In the genomic region with DNA sequence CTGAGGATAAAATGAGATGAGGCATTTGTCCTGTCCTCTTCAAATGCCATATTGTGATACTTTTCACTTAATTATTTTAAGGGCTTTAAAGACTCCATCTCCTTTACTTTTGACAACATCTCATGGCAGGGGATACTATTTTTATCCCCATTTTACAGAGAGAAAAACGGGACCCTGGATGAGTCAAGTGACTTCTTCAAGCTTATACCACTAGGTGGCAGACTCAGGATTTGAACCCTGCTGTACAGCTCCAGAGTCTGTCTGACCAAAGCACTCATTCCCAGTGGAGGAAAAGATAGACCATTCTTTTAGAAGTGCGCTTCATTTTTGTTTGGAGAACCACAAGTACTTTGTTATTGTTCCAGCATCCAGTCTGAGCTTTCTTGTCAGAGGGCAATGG, we compare ENCODE assay signal across 9 cellular contexts. TPM values are rescaled to one million over a fixed set of nuclear protein-coding genes. Genes with fewer than 3 reads are reported as not detected.
A peak's percentile ranks its signal among the peaks of the same experiment; 100 is the strongest.
DNase-seq lines count a peak whose midpoint lies in the region; ATAC-seq, FAIRE-seq and TF ChIP-seq lines count a peak whose summit lies in the region.
"Had no signal": no experiment of that assay in that cellular context is flagged by ENCODE, and none has a peak within 500 bp of the region (broad histone marks: within the 10 kb centered on the region; RNA-seq: fewer than 3 reads in every experiment).

No MANE protein-coding gene starts in this region.

- FAIRE-seq in astrocyte (lab: Jason Lieb, UNC) = no peak

- H3K4me3 ChIP-seq in astrocyte (ENCODE audit: insufficient read depth, low read depth, low read length) (no peak overlapping the region), mesendoderm (ENCODE audit: low read length) (no peak overlapping the region)

- peaks cover 16% of the 10 kb centered on the region for H3K4me1 Mint-ChIP-seq in astrocyte (ENCODE audit: low read depth, unreplicated experiment)

- H2BK120ac ChIP-seq in mesendoderm (ENCODE audit: low read depth, low read length) = no peak overlapping the region

- H3K18ac ChIP-seq in mesendoderm (ENCODE audit: low read length) = no peak overlapping the region

- no peak overlapping the region for H2BK15ac ChIP-seq in mesendoderm (replicated peaks; ENCODE audit: low read depth)

- no peaks in the 10 kb centered on the region for H3K4me1 ChIP-seq in astrocyte (ENCODE audit: insufficient read depth, low read length)
- no peaks in the 10 kb centered on the region for H3K4me1 ChIP-seq in mesendoderm (ENCODE audit: control insufficient read depth, low read depth, low read length)

- peak; percentile 31 for DNase-seq in DMS153 treated with DMSO at 0.1 percent for 48 hours (lab: John Stamatoyannopoulos, UW; ENCODE audit: unreplicated experiment)
- DNase-seq in astrocyte (ENCODE audit: low read depth) = no peak
- DNase-seq in mesendoderm = peak; percentile 27
- no peak for DNase-seq in omental fat pad (ENCODE audit: low spot score)

- H3K9me3 Mint-ChIP-seq in astrocyte (ENCODE audit: unreplicated experiment) = peaks cover 3% of the 10 kb centered on the region

- H3K4me2 ChIP-seq in astrocyte (ENCODE audit: low read length) (no peak overlapping the region), mesendoderm (ENCODE audit: low read length) (no peak overlapping the region)

- H4K5ac ChIP-seq in mesendoderm (ENCODE audit: low read length) = no peak overlapping the region

- H3K4ac ChIP-seq in mesendoderm (ENCODE audit: low read depth, low read length) = no peak overlapping the region

- H2BK5ac ChIP-seq in mesendoderm (ENCODE audit: low read length) = no peak overlapping the region

- no peak overlapping the region for H3K4me3 Mint-ChIP-seq in astrocyte (ENCODE audit: unreplicated experiment)

- no peaks in the 10 kb centered on the region for H3K79me1 ChIP-seq in mesendoderm (ENCODE audit: low read length)

- no peak overlapping the region for H2AK5ac ChIP-seq in mesendoderm (ENCODE audit: low read length)

- H3K27me3 ChIP-seq in astrocyte (ENCODE audit: insufficient read depth, low read length) = peaks cover 39% of the 10 kb centered on the region
- peaks cover 17% of the 10 kb centered on the region for H3K27me3 ChIP-seq in mesendoderm (ENCODE audit: insufficient read depth, low read length, poor library complexity)

- no peaks in the 10 kb centered on the region for H3K79me2 ChIP-seq in astrocyte (ENCODE audit: insufficient read depth, low read length)
- H3K79me2 ChIP-seq in mesendoderm (ENCODE audit: control insufficient read depth, insufficient read depth, low read length) = no peaks in the 10 kb centered on the region

- ATAC-seq in HG03378 (IDR thresholded peaks at IDR 0.05; ENCODE audit: unreplicated experiment) (no peak), GM18868 (IDR thresholded peaks at IDR 0.05; ENCODE audit: unreplicated experiment) (no peak), esophagus mucosa (no peak), omental fat pad (ENCODE audit: low FRiP score) (no peak)

- no peak overlapping the region for H3K27ac Mint-ChIP-seq in astrocyte (ENCODE audit: unreplicated experiment)

- no peaks in the 10 kb centered on the region for H3K36me3 Mint-ChIP-seq in astrocyte (ENCODE audit: low read depth, unreplicated experiment)

- peaks cover 46% of the 10 kb centered on the region for H3K27me3 Mint-ChIP-seq in astrocyte (ENCODE audit: low read depth, unreplicated experiment)

- no CpG with 5 or more reads among the region's 2 CpGs for WGBS in mesendoderm (ENCODE audit: extremely low coverage, insufficient coverage, low lambda C conversion rate)

- no peaks in the 10 kb centered on the region for H3K9me3 ChIP-seq in astrocyte (ENCODE audit: insufficient read depth, low read depth, low read length)
- H3K9me3 ChIP-seq: neutrophil had no signal

- peak; percentile 68 for TF ChIP-seq CTCF in LNCAP (IDR thresholded peaks at IDR 0.05)
- peak; percentile 11 for TF ChIP-seq CTCF in astrocyte (IDR thresholded peaks at IDR 0.05; ENCODE audit: insufficient read depth, low read depth, low read length)
- TF ChIP-seq CTCF in omental fat pad (IDR thresholded peaks at IDR 0.05) = no peak

- H3K9ac ChIP-seq in astrocyte (ENCODE audit: low read length) (no peak overlapping the region), mesendoderm (ENCODE audit: low read length) (no peak overlapping the region)

- no peaks in the 10 kb centered on the region for H4K20me1 ChIP-seq in astrocyte (ENCODE audit: insufficient read depth, low read length)

- H4K8ac ChIP-seq in mesendoderm (ENCODE audit: low read depth, low read length) = no peak overlapping the region

- no peak overlapping the region for H3K23ac ChIP-seq in mesendoderm (ENCODE audit: low read length)

- no peak overlapping the region for H2AFZ ChIP-seq in astrocyte (ENCODE audit: low read depth, low read length)

- H3K56ac ChIP-seq in mesendoderm (ENCODE audit: low read length) = no peak overlapping the region

- H3K27ac ChIP-seq in astrocyte (ENCODE audit: low read depth, low read length) (no peak overlapping the region), mesendoderm (ENCODE audit: low read depth, low read length) (no peak overlapping the region)
- H3K27ac ChIP-seq: neutrophil had no signal

- H3K36me3 ChIP-seq in astrocyte (ENCODE audit: insufficient read depth, low read length) (no peaks in the 10 kb centered on the region), mesendoderm (ENCODE audit: control insufficient read depth, insufficient read depth, low read length) (no peaks in the 10 kb centered on the region)
- H3K36me3 ChIP-seq: neutrophil had no signal

RNA-seq across cellular contexts. Expression of a gene that starts 1.7 kb away (rescaled TPM):
- total RNA-seq in astrocyte = 0.16 and 0.36 TPM in 2 replicates
- 0.17 TPM for polyA plus RNA-seq in mesendoderm (2013, experiment 1 of 2)
- 0.17 TPM for polyA plus RNA-seq in mesendoderm (2013, experiment 2 of 2)
- 0.12 TPM for total RNA-seq in esophagus mucosa
- 1 to 10 TPM in 3 of 4 donors, under 1 TPM in 1; 0.60 to 5.8 (median 1.2) TPM for total RNA-seq in omental fat pad

Comparison
In these comparisons a context has a peak if more than half of its experiments do, and no peak if none do; other contexts are left out.
1. DNase-seq: peak in DMS153 treated with DMSO at 0.1 percent for 48 hours (single experiment) and mesendoderm (single experiment); none in astrocyte (single experiment) and omental fat pad (single experiment).
2. CTCF ChIP-seq: peak in LNCAP (single experiment) and astrocyte (single experiment); none in omental fat pad (0 of 3).